8 cellular contexts compared by ENCODE assay signal in the genomic region with DNA sequence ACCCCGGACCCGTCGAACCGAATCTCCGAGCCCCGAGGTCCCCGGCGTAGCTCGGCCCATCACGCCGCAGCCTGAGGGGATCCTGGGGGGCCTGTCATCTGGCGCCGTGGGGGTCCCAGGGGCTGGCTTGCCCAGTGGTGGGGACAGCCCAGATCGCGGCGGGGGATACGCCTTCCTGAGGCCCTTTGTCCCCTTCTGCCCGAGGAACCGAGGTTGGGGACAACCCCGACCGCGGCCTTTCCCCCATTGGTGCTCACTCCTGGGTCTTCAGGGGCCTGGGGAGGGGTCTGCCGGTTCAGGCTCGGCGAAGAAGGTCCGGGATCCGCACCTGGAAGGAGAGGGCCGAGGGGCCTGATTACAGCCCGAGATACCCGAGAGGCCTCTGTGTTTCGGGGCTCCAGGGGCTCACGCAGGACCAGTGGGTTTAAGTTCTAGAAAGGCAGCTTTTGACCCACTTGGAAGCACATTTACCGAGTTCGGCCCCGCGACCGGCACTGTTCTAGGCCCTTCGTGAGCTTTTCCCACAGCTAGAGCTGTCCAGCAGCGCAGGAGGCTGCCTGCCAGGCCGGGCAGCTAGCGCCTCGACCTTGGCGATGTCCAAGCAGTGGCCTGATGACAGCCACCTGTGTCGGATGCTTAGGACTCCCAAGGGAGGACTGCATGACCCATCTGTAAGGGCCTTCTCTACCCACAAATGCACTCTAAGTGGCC. TPM values are rescaled to one million over a fixed set of nuclear protein-coding genes. Genes with fewer than 3 reads are reported as not detected.
DNase-seq lines count a peak whose midpoint lies in the region; ATAC-seq, FAIRE-seq and TF ChIP-seq lines count a peak whose summit lies in the region.

No MANE protein-coding gene starts in this region.

- H3K27me3 ChIP-seq in Panc1 (ENCODE audit: control insufficient read depth, insufficient read depth, low read length) (no peaks in the 10 kb centered on the region), endothelial cell of umbilical vein (ENCODE audit: control insufficient read depth in 2 of 2, insufficient read depth in 2 of 2, low read length in 2 of 2) (no peaks in the 10 kb centered on the region)

- H3K9me3 ChIP-seq in Panc1 (ENCODE audit: control insufficient read depth, insufficient read depth, low read depth, low read length) (no peaks in the 10 kb centered on the region), endothelial cell of umbilical vein (replicated peaks; ENCODE audit: control insufficient read depth, insufficient read depth, low read length) (no peaks in the 10 kb centered on the region)

- H4K20me1 ChIP-seq in endothelial cell of umbilical vein (replicated peaks; ENCODE audit: control insufficient read depth, extremely low read depth, insufficient read depth, low read length) = no peaks in the 10 kb centered on the region

- in situ Hi-C loops in Panc1 (cut with HindIII; ENCODE audit: low pct_unique_long_range_greater_than_20kb, low sequenced_read_pairs) = no loop called here

- BruUV-seq in Panc1 (replicated peaks; lab: Mats Ljungman, UMichigan) (no TSS peak), endothelial cell of umbilical vein (replicated peaks; lab: Mats Ljungman, UMichigan) (TSS peak; percentile 16)

- CTCF ChIA-PET in Panc1 (lab: Charles Lee) (interaction anchor here (0.8 to 2.4 kb wide), 6 partner anchors 8 to 89 kb away, joined by 3 to 6 read pairs (median 4); no protein-coding TSS in a partner anchor), endothelial cell of umbilical vein (lab: Charles Lee) (interaction anchor here (0.6 to 5.1 kb wide), 20 partner anchors 9 to 184 kb away, joined by 3 to 73 read pairs (median 6); a partner anchor contains a TSS)

- H3K4me1 Mint-ChIP-seq in CD14-positive monocyte = peaks cover 49% of the 10 kb centered on the region

- peak overlapping the region; percentile 21 for H2AFZ ChIP-seq in endothelial cell of umbilical vein (ENCODE audit: low read depth, low read length)

- peak overlapping the region; percentile 69 for H3K4me2 ChIP-seq in endothelial cell of umbilical vein (ENCODE audit: insufficient read depth, low read length)

- no peak overlapping the region for H3K4me3 Mint-ChIP-seq in CD14-positive monocyte

- no peaks in the 10 kb centered on the region; the same call in 1 of the 2 replicates for H3K36me3 ChIP-seq in Panc1 (ENCODE audit: control insufficient read depth, insufficient read depth, low read length)
- H3K36me3 ChIP-seq in endothelial cell of umbilical vein (ENCODE audit: control insufficient read depth in 2 of 2, extremely low read depth in 1 of 2, insufficient read depth in 2 of 2, low read length in 2 of 2) = no peaks in the 10 kb centered on the region

- ATAC-seq in GM21526 (IDR thresholded peaks at IDR 0.05; ENCODE audit: low FRiP score, unreplicated experiment) (peak; percentile 0), Panc1 (peak; percentile 30)

- FAIRE-seq in endothelial cell of umbilical vein (lab: Jason Lieb, UNC) (no peak), GM12891 (lab: Jason Lieb, UNC) (no peak)

- POLR2A ChIA-PET in Panc1 (lab: Charles Lee) = interaction anchor here (0.5 to 1.2 kb wide), 6 partner anchors 8 to 418 kb away, joined by 3 to 6 read pairs (median 4); no protein-coding TSS in a partner anchor
- POLR2A ChIA-PET in endothelial cell of umbilical vein (lab: Charles Lee) = interaction anchor here (0.5 to 2.1 kb wide), 9 partner anchors 14 to 156 kb away, joined by 3 to 11 read pairs (median 3); no protein-coding TSS in a partner anchor

- intact Hi-C loops in Panc1 (cut with micrococcal nuclease; ENCODE audit: unreplicated experiment) = no loop called here
- intact Hi-C loops in endothelial cell of umbilical vein (cut with micrococcal nuclease) = loop anchor here (1.0 kb wide), 7 partner anchors 17 to 439 kb away; no protein-coding TSS in a partner anchor
- intact Hi-C loops in CD14-positive monocyte (cut with micrococcal nuclease) = loop anchor here in 1 of 2 donors (5.0 kb wide), 1 partner anchor 44 kb away; no protein-coding TSS in a partner anchor

- peak overlapping the region; percentile 56 for H3K9ac ChIP-seq in endothelial cell of umbilical vein (replicated peaks; ENCODE audit: extremely low read depth, insufficient read depth, low read length)

- dilution Hi-C loops in endothelial cell of umbilical vein (cut with MboI; ENCODE audit: extremely low pct_ligation_motif_present, low sequenced_read_pairs) = no loop called here

- H3K9me1 ChIP-seq in endothelial cell of umbilical vein (replicated peaks; ENCODE audit: control insufficient read depth, extremely low read depth, insufficient read depth, low read length) = no peaks in the 10 kb centered on the region

- peaks cover 27% of the 10 kb centered on the region for H3K79me2 ChIP-seq in endothelial cell of umbilical vein (ENCODE audit: control insufficient read depth, insufficient read depth, low read length)

- no peaks in the 10 kb centered on the region for H3K9me3 Mint-ChIP-seq in CD14-positive monocyte

- H3K27ac ChIP-seq in Panc1 (ENCODE audit: low read length) (peak overlapping the region; percentile 88), endothelial cell of umbilical vein (ENCODE audit: insufficient read depth, low read depth, low read length) (peak overlapping the region; percentile 9)

- peak overlapping the region; percentile 84 for H3K4me3 ChIP-seq in Panc1 (ENCODE audit: low read depth in 2 of 2, low read length in 2 of 2)
- H3K4me3 ChIP-seq in endothelial cell of umbilical vein (replicated peaks in 1 of 3; ENCODE audit: insufficient read depth in 1 of 3, low read depth in 1 of 3, low read length in 3 of 3) = peak overlapping the region; percentile 5 to 63 (median 36)

- H3K36me3 Mint-ChIP-seq in CD14-positive monocyte = peaks cover 8 to 12% of the 10 kb centered on the region in 2 donors

- TF ChIP-seq CTCF in Panc1 (IDR thresholded peaks at IDR 0.05) (no peak), endothelial cell of umbilical vein (IDR thresholded peaks at IDR 0.05; ENCODE audit: extremely low read depth in 1 of 2, insufficient read depth in 1 of 2, low read depth in 1 of 2, low read length in 2 of 2) (no peak), CD14-positive monocyte (IDR thresholded peaks at IDR 0.05) (no peak)

- peaks cover 0 to 2% (median 0%) of the 10 kb centered on the region in 3 donors for H3K27me3 Mint-ChIP-seq in CD14-positive monocyte (ENCODE audit: low read depth in 3 of 3)

- H3K4me1 ChIP-seq in Panc1 (ENCODE audit: control insufficient read depth, insufficient read depth, low read length) = peaks cover 45% of the 10 kb centered on the region
- H3K4me1 ChIP-seq in endothelial cell of umbilical vein (ENCODE audit: control insufficient read depth, extremely low read depth, insufficient read depth, low read length) = peaks cover 42% of the 10 kb centered on the region

- no peak for TF ChIP-seq POLR2A in endothelial cell of umbilical vein (IDR thresholded peaks at IDR 0.05; ENCODE audit: low read depth, low read length)
- no peak for TF ChIP-seq POLR2A in GM12891 (IDR thresholded peaks at IDR 0.05; ENCODE audit: low read depth, low read length)

- peak overlapping the region in 1 of 7 donors; percentile 98 for H3K27ac Mint-ChIP-seq in CD14-positive monocyte

- DNase-seq in DMS53 (lab: John Stamatoyannopoulos, UW) (peak; percentile 64), Panc1 (ENCODE audit: low read depth, low spot score) (no peak), endothelial cell of umbilical vein (ENCODE audit: low read depth, low spot score) (peak; percentile 21), myocyte (ENCODE audit: low read depth) (peak; percentile 77), CD14-positive monocyte (ENCODE audit: low spot score) (no peak), GM12891 (ENCODE audit: insufficient read length, low spot score) (no peak), Ammon's horn (ENCODE audit: low spot score) (no peak)

TF ChIP-seq in endothelial cell of umbilical vein, 7 proteins besides CTCF, POLR2A, EP300 and RAD21:
- TF ChIP-seq JUN (IDR thresholded peaks at IDR 0.05; ENCODE audit: borderline replicate concordance, insufficient read depth, insufficient read length, low read depth) (no peak), GATA2 (IDR thresholded peaks at IDR 0.05; ENCODE audit: insufficient read depth, insufficient read length, low read depth, low read length) (no peak), FOS (IDR thresholded peaks at IDR 0.05; ENCODE audit: borderline replicate concordance, insufficient read depth, low read length) (no peak), EZH2 (IDR thresholded peaks at IDR 0.05; ENCODE audit: borderline replicate concordance, low read depth, low read length, severe bottlenecking) (no peak)

TF ChIP-seq in GM12891, 5 proteins besides CTCF, POLR2A, EP300 and RAD21:
- TF ChIP-seq PAX5 (IDR thresholded peaks at IDR 0.05; ENCODE audit: insufficient read depth, low read length, severe bottlenecking) (no peak), TAF1 (IDR thresholded peaks at IDR 0.05; ENCODE audit: low read depth, low read length) (no peak), POU2F2 (IDR thresholded peaks at IDR 0.05; ENCODE audit: low read depth, low read length) (no peak), POLR2AphosphoS5 (IDR thresholded peaks at IDR 0.05; ENCODE audit: low read depth, low read length) (no peak), SPI1 (IDR thresholded peaks at IDR 0.05; ENCODE audit: low read depth, low read length) (no peak)

RNA-seq across cellular contexts. Expression of a gene that starts 0.5 kb away (rescaled TPM):
- 95.0 TPM for total RNA-seq in Panc1 (2021; ENCODE audit: unreplicated experiment)
- polyA plus RNA-seq in Panc1 (2012; ENCODE audit: insufficient read length) = 41.2 TPM
- 52.3 and 62.2 TPM in 2 replicates for total RNA-seq in endothelial cell of umbilical vein
- polyA plus RNA-seq in endothelial cell of umbilical vein = 14.0 and 16.3 TPM in 2 replicates
- 18.3 and 22.4 TPM in 2 replicates for polyA plus RNA-seq in endothelial cell of umbilical vein (2011; cell fraction: cytosol; rRNA removed)
- 19.6 and 20.8 TPM in 2 replicates for polyA plus RNA-seq in endothelial cell of umbilical vein (2011; cell fraction: nucleus; rRNA removed)
- polyA plus RNA-seq in endothelial cell of umbilical vein (2012) = 20.9 and 27.4 TPM in 2 replicates
- polyA minus RNA-seq in endothelial cell of umbilical vein = 139 and 168 TPM in 2 replicates
- polyA minus RNA-seq in endothelial cell of umbilical vein (2011; cell fraction: cytosol; rRNA and poly(A)+ RNA removed) = 22.2 TPM
- polyA minus RNA-seq in endothelial cell of umbilical vein (2011; cell fraction: nucleus; rRNA and poly(A)+ RNA removed) = 32.8 and 59.9 TPM in 2 replicates
- total RNA-seq in myocyte = 61.1 and 78.2 TPM in 2 replicates
- 61.4 TPM for polyA plus RNA-seq in myocyte (2012)
- 10 to 100 TPM; 37.3 to 67.1 TPM for polyA plus RNA-seq in CD14-positive monocyte
- 5.7 TPM for polyA plus RNA-seq in GM12891 (2012; ENCODE audit: low read depth, missing spikeins)

Comparison
In these comparisons a context has a peak if more than half of its experiments do, and no peak if none do; other contexts are left out.
1. DNase-seq: peak in DMS53 (single experiment), endothelial cell of umbilical vein (single experiment) and myocyte (single experiment); none in Panc1 (single experiment), CD14-positive monocyte (single experiment), GM12891 (single experiment) and Ammon's horn (single experiment).